Comparison of ENCODE assay signal across 25 cellular contexts in genomic region chr5:159792180-159792579, GRCh38.
"Had no signal": no experiment of that assay in that cellular context is flagged by ENCODE, and none has a peak within 500 bp of the region (broad histone marks: within the 10 kb centered on the region; RNA-seq: fewer than 3 reads in every experiment).

No MANE protein-coding gene starts in this region.

- H3K9me3 ChIP-seq: left ventricle myocardium inferior, neutrophil, psoas muscle, right atrium auricular region, right lobe of liver, stomach, testis, thyroid gland, transverse colon, upper lobe of left lung, vagina had no signal

- H3K27me3 ChIP-seq: neural progenitor cell, right atrium auricular region, right lobe of liver, stomach, testis, thyroid gland, transverse colon, upper lobe of left lung, vagina had no signal

- ATAC-seq: natural killer cell; psoas muscle; right lobe of liver; stimulated activated naive B cell treated with anti-CD40 and anti-IgM and Interleukin-4, amounts not matched to agents 10 μg/mL and 1 μg/mL and 100 μg/mL, for 72 hours; stimulated activated naive CD8-positive, alpha-beta T cell treated with anti-CD3 and anti-CD28 coated beads, Interleukin-15, Interleukin-2, amounts not matched to agents 100 U/mL and 50 U/mL, for 24 hours had no signal

- H3K9ac ChIP-seq: neural progenitor cell, parathyroid adenoma had no signal

- H2AFZ ChIP-seq: parathyroid adenoma had no signal

- H3K4me1 ChIP-seq: parathyroid adenoma, psoas muscle, right lobe of liver, upper lobe of left lung had no signal

- H3K4me2 ChIP-seq: neural progenitor cell, smooth muscle cell had no signal

- DNase-seq: islet precursor cell; left ventricle myocardium inferior; mesendoderm; naive B cell; natural killer cell; nephron progenitor cell; occipital lobe; psoas muscle; right lobe of liver; stimulated activated CD4-positive, alpha-beta T cell treated with anti-CD3 and anti-CD28 coated beads, Interleukin-1b, Interleukin-23, amount 100 ng/mL, for 48 hours; stimulated activated CD4-positive, alpha-beta T cell treated with anti-CD3 and anti-CD28 coated beads, Interleukin-2, amount 100 ng/mL, for 48 hours; stimulated activated naive B cell treated with anti-CD40 and anti-IgM and Interleukin-4, amounts not matched to agents 10 μg/mL and 1 μg/mL and 100 μg/mL, for 72 hours; stimulated activated naive CD8-positive, alpha-beta T cell treated with anti-CD3 and anti-CD28 coated beads, Interleukin-15, Interleukin-2, amounts not matched to agents 100 U/mL and 50 U/mL, for 24 hours; stomach; testis; thyroid gland; transverse colon had no signal

- H3K4me3 ChIP-seq: left ventricle myocardium inferior, lung, neural progenitor cell, psoas muscle, right atrium auricular region, right lobe of liver, smooth muscle cell, stomach, testis, thyroid gland, transverse colon, upper lobe of left lung, vagina had no signal

- H3K79me2 ChIP-seq: parathyroid adenoma had no signal

- H3K27ac ChIP-seq: left ventricle myocardium inferior, neural progenitor cell, neutrophil, parathyroid adenoma, psoas muscle, right atrium auricular region, right lobe of liver, stomach, testis, thyroid gland, transverse colon, upper lobe of left lung, vagina had no signal

- H3K36me3 ChIP-seq: left ventricle myocardium inferior, neural progenitor cell, neutrophil, right atrium auricular region, right lobe of liver, stomach, thyroid gland, transverse colon, upper lobe of left lung, vagina had no signal
